Comparison of ENCODE assay signal across 26 cellular contexts in the genomic region with DNA sequence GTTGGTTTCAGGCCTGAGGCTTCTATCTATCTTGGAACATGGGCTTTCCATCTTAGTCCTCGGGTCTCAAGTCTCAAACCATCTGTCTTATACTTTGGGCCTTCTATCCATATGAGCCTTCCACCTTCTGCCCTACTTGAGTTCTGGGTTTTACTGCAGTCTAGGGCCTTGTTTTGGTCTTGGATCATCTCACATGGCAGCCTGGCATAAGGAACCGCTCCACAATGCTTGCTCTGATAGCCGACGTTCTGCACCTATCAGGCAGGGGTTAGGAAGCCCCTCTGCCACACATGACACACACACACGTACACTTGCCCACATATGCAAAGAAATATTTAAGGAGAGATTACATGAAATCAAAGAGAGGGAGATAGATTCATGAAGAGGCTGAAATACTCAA. TPM values are rescaled to one million over a fixed set of nuclear protein-coding genes. Genes with fewer than 3 reads are reported as not detected.
"Had no signal": no experiment of that assay in that cellular context is flagged by ENCODE, and none has a peak within 500 bp of the region (broad histone marks: within the 10 kb centered on the region; RNA-seq: fewer than 3 reads in every experiment).

No MANE protein-coding gene starts in this region.

- H3K4me3 ChIP-seq: colonic mucosa, coronary artery, dorsolateral prefrontal cortex, esophagus muscularis mucosa, esophagus squamous epithelium, gastrocnemius medialis, gastroesophageal sphincter, heart left ventricle, heart right ventricle had no signal

- H3K9me3 ChIP-seq: colonic mucosa, esophagus muscularis mucosa, esophagus squamous epithelium, gastrocnemius medialis, gastroesophageal sphincter, heart left ventricle, heart right ventricle had no signal

- H3K27ac ChIP-seq: colonic mucosa, coronary artery, dorsolateral prefrontal cortex, epithelial cell of prostate, esophagus muscularis mucosa, esophagus squamous epithelium, foreskin keratinocyte, gastrocnemius medialis, gastroesophageal sphincter, heart left ventricle, heart right ventricle had no signal

- H3K36me3 ChIP-seq: colonic mucosa, esophagus squamous epithelium, gastroesophageal sphincter had no signal

- ATAC-seq: effector memory CD8-positive, alpha-beta T cell; esophagus mucosa; foreskin keratinocyte; gastrocnemius medialis; gastroesophageal sphincter; heart left ventricle; heart right ventricle had no signal

- H3K27me3 Mint-ChIP-seq: dendritic cell treated with granulocyte-macrophage colony-stimulating factor and Interleukin-4, amounts not matched to agents 40 ng/mL and 50 ng/mL, for 4 days had no signal

- H3K4me1 Mint-ChIP-seq: endodermal cell had no signal

- H3K27me3 ChIP-seq: colonic mucosa, dorsolateral prefrontal cortex, esophagus muscularis mucosa, esophagus squamous epithelium, foreskin keratinocyte, gastrocnemius medialis, gastroesophageal sphincter, heart left ventricle, heart right ventricle had no signal

- H3K4me1 ChIP-seq: colonic mucosa, esophagus muscularis mucosa, esophagus squamous epithelium, foreskin keratinocyte, gastroesophageal sphincter had no signal

- DNase-seq: colonic mucosa; cortex of kidney; dermis blood vessel endothelial cell; dorsolateral prefrontal cortex; effector CD4-positive, alpha-beta T cell; effector CD8-positive, alpha-beta T cell; effector memory CD4-positive, alpha-beta T cell; effector memory CD8-positive, alpha-beta T cell; endodermal cell; erythroblast; esophagus squamous epithelium; foreskin fibroblast; foreskin keratinocyte; foreskin melanocyte; gastrocnemius medialis; glutamatergic neuron; head of caudate nucleus; heart left ventricle; heart right ventricle had no signal

- H3K9me3 Mint-ChIP-seq: dendritic cell treated with granulocyte-macrophage colony-stimulating factor and Interleukin-4, amounts not matched to agents 40 ng/mL and 50 ng/mL, for 4 days; effector memory CD8-positive, alpha-beta T cell; endodermal cell had no signal

- H3K4me3 Mint-ChIP-seq: dendritic cell treated with granulocyte-macrophage colony-stimulating factor and Interleukin-4, amounts not matched to agents 40 ng/mL and 50 ng/mL, for 4 days; effector memory CD8-positive, alpha-beta T cell; endodermal cell had no signal

- H3K27ac Mint-ChIP-seq: dendritic cell treated with granulocyte-macrophage colony-stimulating factor and Interleukin-4, amounts not matched to agents 40 ng/mL and 50 ng/mL, for 4 days; effector memory CD8-positive, alpha-beta T cell; endodermal cell had no signal

RNA-seq across cellular contexts. Expression of a gene that starts 25.5 kb away (rescaled TPM):
- total RNA-seq: epithelial cell of proximal tubule, foreskin keratinocyte had no signal
- polyA plus RNA-seq: foreskin keratinocyte had no signal
